Comparison of ENCODE assay signal across 32 cellular contexts in genomic region chr2:112772322-112772721, GRCh38. TPM values are rescaled to one million over a fixed set of nuclear protein-coding genes. Genes with fewer than 3 reads are reported as not detected.
DNase-seq lines count a peak whose midpoint lies in the region; ATAC-seq, FAIRE-seq and TF ChIP-seq lines count a peak whose summit lies in the region.
"Had no signal": no experiment of that assay in that cellular context is flagged by ENCODE, and none has a peak within 500 bp of the region (broad histone marks: within the 10 kb centered on the region; RNA-seq: fewer than 3 reads in every experiment).

No MANE protein-coding gene starts in this region.

- H4K20me1 ChIP-seq in BLaER1 treated with 17β-estradiol and CSF1 and Interleukin-3, amounts not matched to agents 10 nM and 100 nM, result no peaks in the 10 kb centered on the region
- H4K20me1 ChIP-seq in K562 (replicated peaks; ENCODE audit: control insufficient read depth, insufficient read depth, low read length), result no peaks in the 10 kb centered on the region

- peak overlapping the region in 4 of 11 experiments; percentile 14 to 62 (median 40); a peak in 7 of 22 replicates for H3K27ac ChIP-seq in BLaER1 treated with 17β-estradiol and CSF1 and Interleukin-3, amounts not matched to agents 10 nM and 100 nM
- no peak overlapping the region for H3K27ac ChIP-seq in K562 (ENCODE audit: extremely low read depth, low read depth, low read length)
- H3K27ac ChIP-seq in substantia nigra (ENCODE audit: low read depth, low read length, poor library complexity, severe bottlenecking), result no peak overlapping the region
- H3K27ac ChIP-seq: ascending aorta, gastrocnemius medialis, PC-9 had no signal

- FAIRE-seq in K562 (lab: Jason Lieb, UNC) (peak; percentile 48), RCC 7860 (lab: Jason Lieb, UNC) (no peak)
- FAIRE-seq: A204.1, urothelium cell line had no signal

- peak overlapping the region in 7 of 11 experiments; percentile 9 to 75 (median 57); a peak in 11 of 22 replicates for H3K4me2 ChIP-seq in BLaER1 treated with 17β-estradiol and CSF1 and Interleukin-3, amounts not matched to agents 10 nM and 100 nM
- H3K4me2 ChIP-seq in K562 (ENCODE audit: insufficient read depth, low read length), result no peak overlapping the region
- H3K4me2 ChIP-seq: PC-9 had no signal

- no peaks in the 10 kb centered on the region for H3K79me2 ChIP-seq in K562 (ENCODE audit: control insufficient read depth, insufficient read depth, low read length)

- in situ Hi-C loops in K562 (cut with MboI), result no loop called here

- no peak for TF ChIP-seq EP300 in K562 (IDR thresholded peaks at IDR 0.05; ENCODE audit: low read length)

- BruUV-seq in K562 (replicated peaks; lab: Mats Ljungman, UMichigan), result no TSS peak

- intact Hi-C loops in K562 (cut with micrococcal nuclease) (no loop called here), Right ventricle myocardium inferior (cut with DNase I) (no loop called here)

- H3K4me3 ChIP-seq in BLaER1 treated with 17β-estradiol and CSF1 and Interleukin-3, amounts not matched to agents 10 nM and 100 nM, result no peak overlapping the region; a peak in 1 of 20 replicates
- no peak overlapping the region for H3K4me3 ChIP-seq in K562
- H3K4me3 ChIP-seq: ascending aorta, gastrocnemius medialis, PC-9 had no signal

- DNase-seq in NOMO-1 treated with dmso at 0.1 percent for 144 hours (lab: John Stamatoyannopoulos, UW; ENCODE audit: unreplicated experiment), result peak; percentile 44
- DNase-seq in K562 (ENCODE audit: extremely low read depth in 1 of 4, low spot score in 3 of 4), result no peak
- no peak for DNase-seq in substantia nigra (lab: John Stamatoyannopoulos, UW)
- DNase-seq in RCC 7860 (ENCODE audit: low spot score), result no peak
- DNase-seq in Right ventricle myocardium inferior (ENCODE audit: missing footprints), result no peak
- DNase-seq: activated CD4-positive, CD25-positive, alpha-beta regulatory T cell treated with anti-CD3 and anti-CD28 coated beads, Interleukin-2, amount 50 U/mL, for 72 hours; activated CD8-positive, alpha-beta memory T cell treated with anti-CD3 and anti-CD28 coated beads for 24 hours; activated T-cell treated with anti-CD3 and anti-CD28 coated beads, Interleukin-2, amount 50 U/mL, for 4 hours; cerebellar nuclear complex; DMS 273 treated with DMSO at 0.1 percent for 48 hours; gastrocnemius medialis; HCEC 1CT; kidney glomerular epithelial cell; mesenchymal stem cell; naive B cell; PC-9; right cardiac atrium; stimulated activated CD4-positive, alpha-beta T cell treated with anti-CD3 and anti-CD28 coated beads, Interleukin-12 subunit alpha, Interleukin-12 subunit beta, amount 100 ng/mL, for 4 hours; stimulated activated CD8-positive, alpha-beta memory T cell treated with anti-CD3 and anti-CD28 coated beads, Interleukin-4, amount 100 ng/mL, for 48 hours; T-helper 9 cell had no signal

- H2AFZ ChIP-seq in K562 (ENCODE audit: low read depth, low read length), result peak overlapping the region; percentile 3; the same call in 1 of the 2 replicates
- H2AFZ ChIP-seq: PC-9 had no signal

- H3K27me3 ChIP-seq in BLaER1 treated with 17β-estradiol and CSF1 and Interleukin-3, amounts not matched to agents 10 nM and 100 nM, result no peaks in the 10 kb centered on the region
- no peaks in the 10 kb centered on the region for H3K27me3 ChIP-seq in K562 (ENCODE audit: control insufficient read depth in 2 of 2, insufficient read depth in 2 of 2, low read length in 2 of 2)
- H3K27me3 ChIP-seq: ascending aorta, gastrocnemius medialis had no signal

- no peaks in the 10 kb centered on the region for H3K9me1 ChIP-seq in K562 (ENCODE audit: control insufficient read depth, insufficient read depth, low read length)

- H3K36me3 ChIP-seq in BLaER1 treated with 17β-estradiol and CSF1 and Interleukin-3, amounts not matched to agents 10 nM and 100 nM, result no peaks in the 10 kb centered on the region
- H3K36me3 ChIP-seq in K562 (ENCODE audit: control insufficient read depth, insufficient read depth, low read length), result no peaks in the 10 kb centered on the region
- H3K36me3 ChIP-seq: ascending aorta, gastrocnemius medialis had no signal

- TF ChIP-seq RAD21 in K562 (CRISPR knock-in tag; conservative IDR thresholded peaks at IDR 0.05 in 1 of 2, IDR thresholded peaks at IDR 0.05 in 1 of 2), result no peak

- no peak for TF ChIP-seq CTCF in K562 (IDR thresholded peaks at IDR 0.05 in 2 of 3, conservative IDR thresholded peaks at IDR 0.05 in 1 of 3; ENCODE audit: insufficient read depth in 2 of 3, low read depth in 1 of 3, low read length in 3 of 3)

- no peak for TF ChIP-seq POLR2A in K562 (conservative IDR thresholded peaks at IDR 0.05)

- peaks cover 9 to 45% (median 32%) of the 10 kb centered on the region in 10 experiments for H3K4me1 ChIP-seq in BLaER1 treated with 17β-estradiol and CSF1 and Interleukin-3, amounts not matched to agents 10 nM and 100 nM
- 0 out of 5 replicates have a peak, but pooled peaks cover 0 to 5% of the 10 kb centered on the region in 2 experiments for H3K4me1 ChIP-seq in K562 (replicated peaks in 1 of 2; ENCODE audit: control insufficient read depth in 2 of 2, insufficient read depth in 2 of 2, low read length in 2 of 2)
- H3K4me1 ChIP-seq: ascending aorta, gastrocnemius medialis had no signal

- ATAC-seq in GM21447 (IDR thresholded peaks at IDR 0.05; ENCODE audit: unreplicated experiment), result peak; percentile 63
- ATAC-seq in K562, result no peak
- ATAC-seq in Right ventricle myocardium inferior, result no peak
- no peak for ATAC-seq in HG03135 (IDR thresholded peaks at IDR 0.05; ENCODE audit: unreplicated experiment)
- ATAC-seq: activated T-cell treated with anti-CD3 and anti-CD28 coated beads, Interleukin-2, amount 50 U/mL, for 4 hours; gastrocnemius medialis; right cardiac atrium had no signal

- H3K9ac ChIP-seq in BLaER1 treated with 17β-estradiol and CSF1 and Interleukin-3, amounts not matched to agents 10 nM and 100 nM, result peak overlapping the region in 3 of 11 experiments; percentile 15 to 39 (median 35); a peak in 1 of 22 replicates
- no peak overlapping the region for H3K9ac ChIP-seq in K562 (ENCODE audit: insufficient read depth in 1 of 2, low read depth in 2 of 2, low read length in 2 of 2)

- WGBS in K562 (ENCODE audit: insufficient coverage, low coverage, missing lambda C conversion rate), result 3% methylated on average over 4 of the region's 4 CpGs

- peaks cover 6 to 37% (median 21%) of the 10 kb centered on the region in 11 experiments; a peak in 21 of 22 replicates for H3K9me3 ChIP-seq in BLaER1 treated with 17β-estradiol and CSF1 and Interleukin-3, amounts not matched to agents 10 nM and 100 nM (replicated peaks in 1 of 11)
- no peaks in the 10 kb centered on the region for H3K9me3 ChIP-seq in K562 (replicated peaks; ENCODE audit: control insufficient read depth, insufficient read depth, low read depth, low read length)
- H3K9me3 ChIP-seq: ascending aorta, gastrocnemius medialis had no signal

- POLR2A ChIA-PET in K562 (lab: Yijun Ruan, JAX), result interaction anchor here (1.1 kb wide), 2 partner anchors 12 to 31 kb away, joined by 3 to 5 read pairs; partner anchors contain the start of gene IL1A

- CTCF ChIA-PET in K562 (lab: Yijun Ruan, JAX; ENCODE audit: low intra/inter-chr PET ratio), result no interaction called here

RNA-seq across cellular contexts. Expression of gene CKAP2L, which starts 7.9 kb away (rescaled TPM):
- total RNA-seq in K562 (2011; cell fraction: chromatin; rRNA removed; ENCODE audit: low replicate concordance), result 12.0 and 31.2 TPM in 2 replicates
- 9.5 and 10.3 TPM in 2 replicates for total RNA-seq in K562 (2011; cell fraction: nucleolus; rRNA removed)
- total RNA-seq in K562 (2011; cell fraction: nucleoplasm; rRNA removed), result 20.5 and 28.5 TPM in 2 replicates
- total RNA-seq in K562 (2014; rRNA removed), result 10.4 and 12.3 TPM in 2 replicates
- total RNA-seq in K562 (2014; rRNA removed; fragmentation: Illumina TruSeq; extraction: Trizol), result 14.2 and 16.9 TPM in 2 replicates
- 11.5 and 12.1 TPM in 2 replicates for total RNA-seq in K562 (2015; rRNA removed; fragmentation: Illumina TruSeq; extraction: Trizol)
- total RNA-seq in K562 (2021), result 17.6 and 18.6 TPM in 2 replicates
- polyA plus RNA-seq in K562 (2011; rRNA removed), result 15.8 and 18.5 TPM in 2 replicates
- polyA plus RNA-seq in K562 (2011; cell fraction: cytosol; rRNA removed), result 2.9 and 6.0 TPM in 2 replicates
- 7.2 and 9.8 TPM in 2 replicates for polyA plus RNA-seq in K562 (2011; cell fraction: nucleus; rRNA removed)
- 12.2 and 19.9 TPM in 2 replicates for polyA plus RNA-seq in K562 (2012)
- 20.3 and 21.9 TPM in 2 replicates for polyA plus RNA-seq in K562 (2014; fragmentation: Illumina TruSeq; extraction: Trizol)
- 10 to 100 TPM; 14.1 to 14.9 TPM for polyA plus RNA-seq in K562 (2014; fragmentation: Nextera tagmentation; extraction: Ambion mirVana)
- polyA plus RNA-seq in K562 (2014; rRNA removed), result 10.9 and 13.2 TPM in 2 replicates
- polyA minus RNA-seq in K562 (2011; rRNA and poly(A)+ RNA removed), result 21.9 and 31.4 TPM in 2 replicates
- polyA minus RNA-seq in K562 (2011; cell fraction: cytosol; rRNA and poly(A)+ RNA removed), result 4.9 and 6.4 TPM in 2 replicates
- 12.3 and 21.2 TPM in 2 replicates for polyA minus RNA-seq in K562 (2011; cell fraction: nucleus; rRNA and poly(A)+ RNA removed)
- 1.3 TPM for total RNA-seq in Right ventricle myocardium inferior
- total RNA-seq: ascending aorta had no signal
- polyA plus RNA-seq: right cardiac atrium had no signal

RNA-seq across cellular contexts. Expression of gene IL1A, which starts 12.0 kb away (rescaled TPM):
- total RNA-seq in K562 (2011; cell fraction: chromatin; rRNA removed; ENCODE audit: low replicate concordance), result 0.32 TPM in 1 of 2 replicates, not detected in the other
- total RNA-seq in K562 (2011; cell fraction: nucleolus; rRNA removed), result not detected in 2 replicates
- total RNA-seq in K562 (2011; cell fraction: nucleoplasm; rRNA removed), result 0.46 TPM in 1 of 2 replicates, not detected in the other
- total RNA-seq in K562 (2014; rRNA removed) (0.14 TPM in 1 of 2 replicates, not detected in the other), K562 (2014; rRNA removed; fragmentation: Illumina TruSeq; extraction: Trizol) (0.15 and 0.19 TPM in 2 replicates), K562 (2015; rRNA removed; fragmentation: Illumina TruSeq; extraction: Trizol) (0.08 TPM in 1 of 2 replicates, not detected in the other), K562 (2021) (0.09 TPM in 1 of 2 replicates, not detected in the other), Right ventricle myocardium inferior (not detected)
- polyA plus RNA-seq in K562 (2011; rRNA removed) (0.07 and 0.09 TPM in 2 replicates), K562 (2014; fragmentation: Illumina TruSeq; extraction: Trizol) (0.08 and 0.15 TPM in 2 replicates), K562 (2014; fragmentation: Nextera tagmentation; extraction: Ambion mirVana) (under 1 TPM in 1 of 2 experiments, not detected in 1; 0.27 TPM), K562 (2014; rRNA removed) (0.03 TPM in 1 of 2 replicates, not detected in the other)
- polyA plus RNA-seq in K562 (2011; cell fraction: cytosol; rRNA removed), result 0.09 TPM in 1 of 2 replicates, not detected in the other
- 0.11 and 0.13 TPM in 2 replicates for polyA plus RNA-seq in K562 (2011; cell fraction: nucleus; rRNA removed)
- polyA plus RNA-seq in K562 (2012), result 0.30 and 1.4 TPM in 2 replicates
- 0.07 TPM in 1 of 2 replicates, not detected in the other for polyA minus RNA-seq in K562 (2011; rRNA and poly(A)+ RNA removed)
- not detected in 2 replicates for polyA minus RNA-seq in K562 (2011; cell fraction: cytosol; rRNA and poly(A)+ RNA removed)
- polyA minus RNA-seq in K562 (2011; cell fraction: nucleus; rRNA and poly(A)+ RNA removed), result not detected in 2 replicates
- total RNA-seq: ascending aorta, G401, gastrocnemius medialis, osteoblast, right cardiac atrium, subcutaneous adipose tissue had no signal
- polyA plus RNA-seq: right cardiac atrium had no signal

RNA-seq across cellular contexts. Expression of gene NT5DC4, which starts 51.5 kb away (rescaled TPM):
- 26.6 and 60.2 TPM in 2 replicates for total RNA-seq in K562 (2011; cell fraction: chromatin; rRNA removed; ENCODE audit: low replicate concordance)
- total RNA-seq in K562 (2011; cell fraction: nucleolus; rRNA removed), result 32.0 and 34.7 TPM in 2 replicates
- total RNA-seq in K562 (2011; cell fraction: nucleoplasm; rRNA removed), result 22.7 and 29.8 TPM in 2 replicates
- total RNA-seq in K562 (2014; rRNA removed), result 0.94 and 1.0 TPM in 2 replicates
- 0.44 and 2.3 TPM in 2 replicates for total RNA-seq in K562 (2014; rRNA removed; fragmentation: Illumina TruSeq; extraction: Trizol)
- 0.45 and 0.65 TPM in 2 replicates for total RNA-seq in K562 (2015; rRNA removed; fragmentation: Illumina TruSeq; extraction: Trizol)
- 4.7 and 6.8 TPM in 2 replicates for total RNA-seq in K562 (2021)
- 3.4 and 6.9 TPM in 2 replicates for polyA plus RNA-seq in K562 (2011; rRNA removed)
- polyA plus RNA-seq in K562 (2011; cell fraction: cytosol; rRNA removed), result 0.65 and 1.6 TPM in 2 replicates
- 39.8 and 97.5 TPM in 2 replicates for polyA plus RNA-seq in K562 (2011; cell fraction: nucleus; rRNA removed)
- polyA plus RNA-seq in K562 (2012), result 1.3 and 9.4 TPM in 2 replicates
- 0.56 and 1.8 TPM in 2 replicates for polyA plus RNA-seq in K562 (2014; fragmentation: Illumina TruSeq; extraction: Trizol)
- 1 to 10 TPM; 2.5 to 2.8 TPM for polyA plus RNA-seq in K562 (2014; fragmentation: Nextera tagmentation; extraction: Ambion mirVana)
- polyA plus RNA-seq in K562 (2014; rRNA removed), result 1.6 and 5.0 TPM in 2 replicates
- polyA minus RNA-seq in K562 (2011; rRNA and poly(A)+ RNA removed), result 0.36 and 2.7 TPM in 2 replicates
- polyA minus RNA-seq in K562 (2011; cell fraction: cytosol; rRNA and poly(A)+ RNA removed), result 8.7 TPM in 1 of 2 replicates, not detected in the other
- 6.9 and 15.8 TPM in 2 replicates for polyA minus RNA-seq in K562 (2011; cell fraction: nucleus; rRNA and poly(A)+ RNA removed)
- total RNA-seq in Right ventricle myocardium inferior, result not detected
- total RNA-seq: activated T-cell treated with anti-CD3 and anti-CD28 coated beads, Interleukin-2, amount 50 U/mL, for 4 hours; ascending aorta; G401; gastrocnemius medialis; M059J; osteoblast; right cardiac atrium; subcutaneous adipose tissue had no signal
- polyA plus RNA-seq: BJ, esophagus, right cardiac atrium had no signal
